Comparison of ENCODE assay signal across 32 cellular contexts in genomic region chr2:15974565-15975260, GRCh38. TPM values are rescaled to one million over a fixed set of nuclear protein-coding genes. Genes with fewer than 3 reads are reported as not detected.
"Had no signal": no experiment of that assay in that cellular context is flagged by ENCODE, and none has a peak within 500 bp of the region (broad histone marks: within the 10 kb centered on the region; RNA-seq: fewer than 3 reads in every experiment).

No MANE protein-coding gene starts in this region.

- H3K27ac Mint-ChIP-seq: naive thymus-derived CD8-positive, alpha-beta T cell; natural killer cell treated with Interleukin-12 subunit alpha and Interleukin-12 subunit beta and Interleukin-15 and Interleukin-18, amount 100 ng/mL, for 72 hours; progenitor cell of endocrine pancreas; stimulated activated memory B cell treated with anti-CD40 and anti-IgM and Interleukin-4, amounts not matched to agents 10 μg/mL and 1 μg/mL and 100 μg/mL, for 72 hours; stimulated activated naive CD8-positive, alpha-beta T cell treated with anti-CD3 and anti-CD28 coated beads, Interleukin-15, amount 100 ng/mL, for 72 hours; type B pancreatic cell had no signal

- H3K27ac ChIP-seq: neural progenitor cell, ovary, parathyroid adenoma, psoas muscle, right lobe of liver, sigmoid colon, spleen, suprapubic skin, testis, tibial artery, transverse colon, upper lobe of right lung, uterus had no signal

- H3K36me3 Mint-ChIP-seq: naive thymus-derived CD8-positive, alpha-beta T cell; natural killer cell treated with Interleukin-12 subunit alpha and Interleukin-12 subunit beta and Interleukin-15 and Interleukin-18, amount 100 ng/mL, for 72 hours; neural progenitor cell; stimulated activated memory B cell treated with anti-CD40 and anti-IgM and Interleukin-4, amounts not matched to agents 10 μg/mL and 1 μg/mL and 100 μg/mL, for 72 hours; type B pancreatic cell had no signal

- H3K79me2 ChIP-seq: parathyroid adenoma had no signal

- H3K27me3 ChIP-seq: neural progenitor cell, ovary, right lobe of liver, sigmoid colon, suprapubic skin, testis, transverse colon, upper lobe of right lung, uterus had no signal

- DNase-seq: naive thymus-derived CD8-positive, alpha-beta T cell; occipital lobe; ovary; psoas muscle; right cardiac atrium; right lobe of liver; sigmoid colon; spleen; stimulated activated CD4-positive, alpha-beta T cell treated with anti-CD3 and anti-CD28 coated beads, Interleukin-12 subunit alpha, Interleukin-12 subunit beta, amount 100 ng/mL, for 4 hours; stimulated activated CD4-positive, alpha-beta T cell treated with anti-CD3 and anti-CD28 coated beads, Interleukin-1b, Interleukin-23, amount 100 ng/mL, for 48 hours; stimulated activated CD4-positive, alpha-beta T cell treated with anti-CD3 and anti-CD28 coated beads, Interleukin-4, amount 100 ng/mL, for 1 hour; stimulated activated CD4-positive, alpha-beta T cell treated with anti-CD3 and anti-CD28 coated beads, Interleukin-4, amount 100 ng/mL, for 4 hours; stimulated activated CD8-positive, alpha-beta memory T cell treated with anti-CD3 and anti-CD28 coated beads, Interleukin-4, amount 100 ng/mL, for 48 hours; stimulated activated naive CD4-positive, alpha-beta T cell; stimulated activated naive CD8-positive, alpha-beta T cell treated with anti-CD3 and anti-CD28 coated beads, Interleukin-15, amount 100 ng/mL, for 72 hours; stimulated activated naive CD8-positive, alpha-beta T cell treated with anti-CD3 and anti-CD28 coated beads, Interleukin-15, Interleukin-2, amounts not matched to agents 100 U/mL and 50 U/mL, for 24 hours; substantia nigra; testis; tibial artery; transverse colon; upper lobe of right lung; uterus had no signal

- H3K9me3 Mint-ChIP-seq: natural killer cell treated with Interleukin-12 subunit alpha and Interleukin-12 subunit beta and Interleukin-15 and Interleukin-18, amount 100 ng/mL, for 72 hours; neural progenitor cell; stimulated activated memory B cell treated with anti-CD40 and anti-IgM and Interleukin-4, amounts not matched to agents 10 μg/mL and 1 μg/mL and 100 μg/mL, for 72 hours; stimulated activated naive CD8-positive, alpha-beta T cell treated with anti-CD3 and anti-CD28 coated beads, Interleukin-15, amount 100 ng/mL, for 72 hours had no signal

- H3K36me3 ChIP-seq: neural progenitor cell, ovary, right lobe of liver, sigmoid colon, spleen, suprapubic skin, tibial artery, transverse colon, upper lobe of right lung, uterus had no signal

- H3K9ac ChIP-seq: neural progenitor cell, parathyroid adenoma had no signal

- H3K9me3 ChIP-seq: ovary, psoas muscle, right lobe of liver, sigmoid colon, spleen, suprapubic skin, testis, tibial artery, transverse colon, upper lobe of right lung, uterus had no signal

- H3K4me3 ChIP-seq: neural progenitor cell, ovary, psoas muscle, right lobe of liver, sigmoid colon, smooth muscle cell, spleen, suprapubic skin, testis, tibial artery, transverse colon, upper lobe of right lung, uterus had no signal

- H3K27me3 Mint-ChIP-seq: naive thymus-derived CD8-positive, alpha-beta T cell; stimulated activated naive CD8-positive, alpha-beta T cell treated with anti-CD3 and anti-CD28 coated beads, Interleukin-15, amount 100 ng/mL, for 72 hours; type B pancreatic cell had no signal

- ATAC-seq: naive thymus-derived CD8-positive, alpha-beta T cell; natural killer cell treated with Interleukin-12 subunit alpha and Interleukin-12 subunit beta and Interleukin-15 and Interleukin-18, amount 100 ng/mL, for 72 hours; psoas muscle; right cardiac atrium; right lobe of liver; stimulated activated memory B cell treated with anti-CD40 and anti-IgM and Interleukin-4, amounts not matched to agents 10 μg/mL and 1 μg/mL and 100 μg/mL, for 72 hours; stimulated activated naive CD8-positive, alpha-beta T cell treated with anti-CD3 and anti-CD28 coated beads, Interleukin-15, amount 100 ng/mL, for 72 hours; stimulated activated naive CD8-positive, alpha-beta T cell treated with anti-CD3 and anti-CD28 coated beads, Interleukin-15, Interleukin-2, amounts not matched to agents 100 U/mL and 50 U/mL, for 24 hours; upper lobe of right lung had no signal

- H3K4me1 Mint-ChIP-seq: stimulated activated memory B cell treated with anti-CD40 and anti-IgM and Interleukin-4, amounts not matched to agents 10 μg/mL and 1 μg/mL and 100 μg/mL, for 72 hours had no signal

- H3K4me3 Mint-ChIP-seq: naive thymus-derived CD8-positive, alpha-beta T cell; natural killer cell treated with Interleukin-12 subunit alpha and Interleukin-12 subunit beta and Interleukin-15 and Interleukin-18, amount 100 ng/mL, for 72 hours; neural progenitor cell; stimulated activated memory B cell treated with anti-CD40 and anti-IgM and Interleukin-4, amounts not matched to agents 10 μg/mL and 1 μg/mL and 100 μg/mL, for 72 hours; stimulated activated naive CD8-positive, alpha-beta T cell treated with anti-CD3 and anti-CD28 coated beads, Interleukin-15, amount 100 ng/mL, for 72 hours; type B pancreatic cell had no signal

- H3K4me1 ChIP-seq: parathyroid adenoma, psoas muscle, right lobe of liver, sigmoid colon, spleen, suprapubic skin, testis, tibial artery, transverse colon, upper lobe of right lung, uterus had no signal

- H3K4me2 ChIP-seq: neural progenitor cell, smooth muscle cell had no signal

- H2AFZ ChIP-seq: neural progenitor cell, parathyroid adenoma had no signal

RNA-seq across cellular contexts. Expression of gene MYCN, which starts 34.4 kb away (rescaled TPM):
- total RNA-seq: natural killer cell treated with Interleukin-12 subunit alpha and Interleukin-12 subunit beta and Interleukin-15 and Interleukin-18, amount 100 ng/mL, for 72 hours; osteoblast; renal cortical epithelial cell had no signal
- polyA plus RNA-seq: naive thymus-derived CD8-positive, alpha-beta T cell had no signal
